In genomic region chr10:77493239-77493806, GRCh38 we compare ENCODE assay signal across 31 cellular contexts.
DNase-seq lines count a peak whose midpoint lies in the region; ATAC-seq and TF ChIP-seq lines count a peak whose summit lies in the region.
"Had no signal": no experiment of that assay in that cellular context is flagged by ENCODE, and none has a peak within 500 bp of the region (broad histone marks: within the 10 kb centered on the region; RNA-seq: fewer than 3 reads in every experiment).

No MANE protein-coding gene starts in this region.

- no peak for DNase-seq in H9
- no peak for DNase-seq in nephron progenitor cell
- no peak for DNase-seq in NCI-H1436 treated with DMSO at 0.1 percent for 48 hours (lab: John Stamatoyannopoulos, UW)
- DNase-seq in GF-D8 (lab: John Stamatoyannopoulos, UW), result no peak
- no peak for DNase-seq in NCI-H524 treated with DMSO at 0.1 percent for 48 hours (lab: John Stamatoyannopoulos, UW)
- DNase-seq in cerebellar cortex (ENCODE audit: low spot score), result no peak
- DNase-seq: activated CD4-positive, alpha-beta T cell treated with anti-CD3 and anti-CD28 coated beads, Interleukin-2, amount 50 U/mL, for 1 hour; activated CD4-positive, CD25-positive, alpha-beta regulatory T cell; activated effector memory CD4-positive, alpha-beta T cell treated with anti-CD3 and anti-CD28 coated beads, Interleukin-2, amount 50 U/mL, for 16 hours; activated naive CD8-positive, alpha-beta T cell treated with anti-CD3 and anti-CD28 coated beads, Interleukin-2, amount 10 ng/mL, durations not matched to agents 7 days and 5 days; activated T-cell treated with anti-CD3 and anti-CD28 coated beads, Interleukin-2, amount 50 U/mL, for 1 hour; effector memory CD8-positive, alpha-beta T cell; EL; glutamatergic neuron; GOT3; left colon; MV-4-11; NCI-H146; NCI-H226; NCI-H69; PC-9; SK-N-SH; stimulated activated CD4-positive, alpha-beta T cell treated with anti-CD3 and anti-CD28 coated beads, Interleukin-1b, Interleukin-23, amount 100 ng/mL, for 48 hours; stimulated activated naive CD8-positive, alpha-beta T cell treated with anti-CD3 and anti-CD28 coated beads, Interleukin-15, amount 100 ng/mL, for 72 hours had no signal

- H3K27me3 ChIP-seq in H9 (ENCODE audit: insufficient read depth, low read length), result no peaks in the 10 kb centered on the region
- H3K27me3 ChIP-seq: cardiac muscle cell, neural progenitor cell had no signal

- ATAC-seq in HG03442 (IDR thresholded peaks at IDR 0.05; ENCODE audit: unreplicated experiment), result peak; percentile 1
- ATAC-seq: effector memory CD8-positive, alpha-beta T cell; left colon; stimulated activated naive CD8-positive, alpha-beta T cell treated with anti-CD3 and anti-CD28 coated beads, Interleukin-15, amount 100 ng/mL, for 72 hours had no signal

- no peaks in the 10 kb centered on the region for H3K79me1 ChIP-seq in H9 (ENCODE audit: insufficient read depth, low read depth, low read length, poor library complexity, severe bottlenecking)

- no peak overlapping the region for H3K4ac ChIP-seq in H9 (ENCODE audit: low read depth, low read length)

- no peak overlapping the region for H2AFZ ChIP-seq in H9 (ENCODE audit: low read length)
- H2AFZ ChIP-seq: neural progenitor cell, parathyroid adenoma, PC-9 had no signal

- H3K4me3 Mint-ChIP-seq in H9 (no peak overlapping the region), nephron progenitor cell (no peak overlapping the region)
- H3K4me3 Mint-ChIP-seq: activated naive CD8-positive, alpha-beta T cell treated with anti-CD3 and anti-CD28 coated beads, Interleukin-2, amount 10 ng/mL, durations not matched to agents 7 days and 5 days; effector memory CD8-positive, alpha-beta T cell; neural progenitor cell; stimulated activated naive CD8-positive, alpha-beta T cell treated with anti-CD3 and anti-CD28 coated beads, Interleukin-15, amount 100 ng/mL, for 72 hours; type B pancreatic cell had no signal

- no peak overlapping the region for H3K4me2 ChIP-seq in H9 (ENCODE audit: insufficient read depth, insufficient read length, low read length)
- H3K4me2 ChIP-seq: neural progenitor cell, PC-9, SK-N-SH had no signal

- H3K27me3 Mint-ChIP-seq in H9 (ENCODE audit: low read depth), result no peaks in the 10 kb centered on the region; the same call in none of the 2 replicates
- H3K27me3 Mint-ChIP-seq in nephron progenitor cell (ENCODE audit: low read depth, poor library complexity), result peaks cover 22% of the 10 kb centered on the region
- H3K27me3 Mint-ChIP-seq: type B pancreatic cell had no signal

- H3K27ac Mint-ChIP-seq in H9 (peak overlapping the region in 2 of 3 experiments; percentile 9 to 73; a peak in 2 of 7 replicates), nephron progenitor cell (peak overlapping the region; percentile 61)
- H3K27ac Mint-ChIP-seq: activated naive CD8-positive, alpha-beta T cell treated with anti-CD3 and anti-CD28 coated beads, Interleukin-2, amount 10 ng/mL, durations not matched to agents 7 days and 5 days; effector memory CD8-positive, alpha-beta T cell; neural progenitor cell; stimulated activated naive CD8-positive, alpha-beta T cell treated with anti-CD3 and anti-CD28 coated beads, Interleukin-15, amount 100 ng/mL, for 72 hours; type B pancreatic cell had no signal

- no peak overlapping the region for H3K14ac ChIP-seq in H9 (ENCODE audit: insufficient read depth, low read length)

- H3K27ac ChIP-seq in C4-2B (peak overlapping the region; percentile 82), H9 (ENCODE audit: insufficient read length, low read depth, low read length) (no peak overlapping the region)
- H3K27ac ChIP-seq: cardiac muscle cell, coronary artery, neural progenitor cell, parathyroid adenoma, PC-9 had no signal

- no peaks in the 10 kb centered on the region for H4K20me1 ChIP-seq in H9 (ENCODE audit: control insufficient read depth, insufficient read depth, insufficient read length)

- H2BK12ac ChIP-seq in H9 (ENCODE audit: insufficient read length, low read depth, low read length), result no peak overlapping the region

- no peaks in the 10 kb centered on the region for H3K4me1 ChIP-seq in H9 (ENCODE audit: insufficient read depth, low read length)
- H3K4me1 ChIP-seq: parathyroid adenoma had no signal

- H3K36me3 Mint-ChIP-seq in H9 (ENCODE audit: insufficient read depth in 1 of 3, low read depth in 3 of 3), result no peaks in the 10 kb centered on the region
- no peaks in the 10 kb centered on the region for H3K36me3 Mint-ChIP-seq in nephron progenitor cell (ENCODE audit: low read depth)
- H3K36me3 Mint-ChIP-seq: activated naive CD8-positive, alpha-beta T cell treated with anti-CD3 and anti-CD28 coated beads, Interleukin-2, amount 10 ng/mL, durations not matched to agents 7 days and 5 days; neural progenitor cell; type B pancreatic cell had no signal

- H4K8ac ChIP-seq in H9 (replicated peaks; ENCODE audit: insufficient read length, low read depth, low read length), result no peak overlapping the region

- no peaks in the 10 kb centered on the region for H3K9me3 Mint-ChIP-seq in H9
- no peaks in the 10 kb centered on the region for H3K9me3 Mint-ChIP-seq in nephron progenitor cell
- H3K9me3 Mint-ChIP-seq: activated naive CD8-positive, alpha-beta T cell treated with anti-CD3 and anti-CD28 coated beads, Interleukin-2, amount 10 ng/mL, durations not matched to agents 7 days and 5 days; effector memory CD8-positive, alpha-beta T cell; stimulated activated naive CD8-positive, alpha-beta T cell treated with anti-CD3 and anti-CD28 coated beads, Interleukin-15, amount 100 ng/mL, for 72 hours; type B pancreatic cell had no signal

- H3K4me1 Mint-ChIP-seq in H9 (peaks cover 11 to 22% of the 10 kb centered on the region in 2 experiments), nephron progenitor cell (peaks cover 20% of the 10 kb centered on the region)
- H3K4me1 Mint-ChIP-seq: activated naive CD8-positive, alpha-beta T cell treated with anti-CD3 and anti-CD28 coated beads, Interleukin-2, amount 10 ng/mL, durations not matched to agents 7 days and 5 days; stimulated activated naive CD8-positive, alpha-beta T cell treated with anti-CD3 and anti-CD28 coated beads, Interleukin-15, amount 100 ng/mL, for 72 hours had no signal

- H2BK20ac ChIP-seq in H9 (ENCODE audit: low read depth, low read length, poor library complexity, severe bottlenecking), result no peak overlapping the region

- H3K23me2 ChIP-seq in H9 (ENCODE audit: insufficient read length, low read depth, low read length, poor library complexity, severe bottlenecking), result no peaks in the 10 kb centered on the region

- no peaks in the 10 kb centered on the region for H3K79me2 ChIP-seq in H9 (ENCODE audit: insufficient read depth, low read length)
- H3K79me2 ChIP-seq: parathyroid adenoma had no signal

- no peak overlapping the region for H4K91ac ChIP-seq in H9 (ENCODE audit: insufficient read length, low read depth, low read length)

- H3K56ac ChIP-seq in H9 (ENCODE audit: insufficient read length, low read depth, low read length), result no peak overlapping the region

- H2BK15ac ChIP-seq in H9 (ENCODE audit: low read depth, low read length), result no peak overlapping the region

- no peak overlapping the region for H3K18ac ChIP-seq in H9 (ENCODE audit: insufficient read length, low read depth, low read length)

- no peak for TF ChIP-seq CTCF in C4-2B (conservative IDR thresholded peaks at IDR 0.05)
- TF ChIP-seq CTCF in H9 (conservative IDR thresholded peaks at IDR 0.05), result no peak
- TF ChIP-seq CTCF in nephron progenitor cell (IDR thresholded peaks at IDR 0.05), result no peak

- no peak overlapping the region for H3K9ac ChIP-seq in H9 (ENCODE audit: extremely low read depth, insufficient read length, low read length)
- H3K9ac ChIP-seq: neural progenitor cell, parathyroid adenoma, SK-N-SH had no signal

- H3K9me3 ChIP-seq in H9 (ENCODE audit: control insufficient read depth, low read depth, low read length), result no peaks in the 10 kb centered on the region
- H3K9me3 ChIP-seq: SK-N-SH had no signal

- H2BK5ac ChIP-seq in H9 (ENCODE audit: insufficient read length, low read length), result no peak overlapping the region

- no peak overlapping the region for H2BK120ac ChIP-seq in H9 (ENCODE audit: low read depth, low read length, poor library complexity, severe bottlenecking)

- H2AK5ac ChIP-seq in H9 (ENCODE audit: insufficient read length, low read length), result no peak overlapping the region

- no peak overlapping the region for H3T11ph ChIP-seq in H9 (ENCODE audit: low read length)

- H3K23ac ChIP-seq in H9 (ENCODE audit: insufficient read length, low read depth, low read length), result no peak overlapping the region

- WGBS in H9 (ENCODE audit: extremely low coverage, insufficient read length, low lambda C conversion rate), result no CpG with 5 or more reads among the region's 13 CpGs

- H4K5ac ChIP-seq in H9 (ENCODE audit: insufficient read length, low read depth, low read length), result no peak overlapping the region
